8 cellular contexts compared by ENCODE assay signal in genomic region chr2:73984203-73984921, GRCh38. TPM values are rescaled to one million over a fixed set of nuclear protein-coding genes. Genes with fewer than 3 reads are reported as not detected.
DNase-seq lines count a peak whose midpoint lies in the region; ATAC-seq and TF ChIP-seq lines count a peak whose summit lies in the region.

Gene TET3 (plus strand): TSS chr2:73984910. CDS start chr2:73986404, 1,494 bp downstream.

- DNase-seq in EH (ENCODE audit: low read depth) (peak; percentile 48), LoVo (ENCODE audit: low spot score) (peak; percentile 38), germinal center (ENCODE audit: low spot score) (peak; percentile 75), osteocyte (ENCODE audit: extremely low spot score, unreplicated experiment) (no peak), NCI-H128 (lab: John Stamatoyannopoulos, UW; ENCODE audit: unreplicated experiment) (no peak), COR-L47 (lab: John Stamatoyannopoulos, UW) (no peak)
- DNase-seq in activated T-cell treated with anti-CD3 and anti-CD28 coated beads, Interleukin-2, amount 50 U/mL, for 72 hours = peak; percentile 50 to 72

- no peaks in the 10 kb centered on the region for H3K27me3 Mint-ChIP-seq in activated T-cell treated with anti-CD3 and anti-CD28 coated beads, Interleukin-2, amount 50 U/mL, for 72 hours (ENCODE audit: low read depth)
- peaks cover 6% of the 10 kb centered on the region for H3K27me3 Mint-ChIP-seq in osteocyte (ENCODE audit: unreplicated experiment)

- peak; percentile 34 for ATAC-seq in GM21390 (IDR thresholded peaks at IDR 0.05; ENCODE audit: unreplicated experiment)
- ATAC-seq in activated T-cell treated with anti-CD3 and anti-CD28 coated beads, Interleukin-2, amount 50 U/mL, for 72 hours (replicated peaks in 1 of 2) = peak; percentile 4 to 44

- peak within 1 kb of the TSS; percentile 89 for H3K4me3 Mint-ChIP-seq in activated T-cell treated with anti-CD3 and anti-CD28 coated beads, Interleukin-2, amount 50 U/mL, for 72 hours
- peak within 1 kb of the TSS; percentile 75 for H3K4me3 Mint-ChIP-seq in osteocyte (ENCODE audit: unreplicated experiment)

- peaks cover 81% of the 10 kb centered on the region for H3K4me1 Mint-ChIP-seq in activated T-cell treated with anti-CD3 and anti-CD28 coated beads, Interleukin-2, amount 50 U/mL, for 72 hours (ENCODE audit: low read depth)
- peaks cover 59% of the 10 kb centered on the region for H3K4me1 Mint-ChIP-seq in osteocyte (ENCODE audit: unreplicated experiment)

- no peak for TF ChIP-seq CTCF in osteocyte (IDR thresholded peaks at IDR 0.05)

- peaks cover under 1 to 10% of the 10 kb centered on the region in 2 donors for H3K36me3 Mint-ChIP-seq in activated T-cell treated with anti-CD3 and anti-CD28 coated beads, Interleukin-2, amount 50 U/mL, for 72 hours (ENCODE audit: insufficient read depth in 2 of 2)
- H3K36me3 Mint-ChIP-seq in osteocyte (ENCODE audit: unreplicated experiment) = peaks cover 15% of the 10 kb centered on the region

- peak within 1 kb of the TSS; percentile 76 for H3K27ac Mint-ChIP-seq in activated T-cell treated with anti-CD3 and anti-CD28 coated beads, Interleukin-2, amount 50 U/mL, for 72 hours
- H3K27ac Mint-ChIP-seq in osteocyte (ENCODE audit: unreplicated experiment) = peak within 1 kb of the TSS; percentile 68

- H3K9me3 Mint-ChIP-seq in activated T-cell treated with anti-CD3 and anti-CD28 coated beads, Interleukin-2, amount 50 U/mL, for 72 hours = no peaks in the 10 kb centered on the region
- no peaks in the 10 kb centered on the region for H3K9me3 Mint-ChIP-seq in osteocyte (ENCODE audit: unreplicated experiment)

RNA-seq across cellular contexts. Expression of gene TET3, which starts in this region (rescaled TPM):
- total RNA-seq in activated T-cell treated with anti-CD3 and anti-CD28 coated beads, Interleukin-2, amount 50 U/mL, for 72 hours = 10 to 100 TPM; 18.6 to 19.7 TPM
- total RNA-seq in osteocyte = 26.5 and 27.5 TPM in 2 replicates

Comparison
In these comparisons a context has a peak if more than half of its experiments do, and no peak if none do; other contexts are left out.
1. DNase-seq: peak in EH (single experiment), LoVo (single experiment), activated T-cell treated with anti-CD3 and anti-CD28 coated beads, Interleukin-2, amount 50 U/mL, for 72 hours (2 of 2) and germinal center (single experiment); none in osteocyte (single experiment), NCI-H128 (single experiment) and COR-L47 (single experiment).